19 cellular contexts compared by ENCODE assay signal in the genomic region with DNA sequence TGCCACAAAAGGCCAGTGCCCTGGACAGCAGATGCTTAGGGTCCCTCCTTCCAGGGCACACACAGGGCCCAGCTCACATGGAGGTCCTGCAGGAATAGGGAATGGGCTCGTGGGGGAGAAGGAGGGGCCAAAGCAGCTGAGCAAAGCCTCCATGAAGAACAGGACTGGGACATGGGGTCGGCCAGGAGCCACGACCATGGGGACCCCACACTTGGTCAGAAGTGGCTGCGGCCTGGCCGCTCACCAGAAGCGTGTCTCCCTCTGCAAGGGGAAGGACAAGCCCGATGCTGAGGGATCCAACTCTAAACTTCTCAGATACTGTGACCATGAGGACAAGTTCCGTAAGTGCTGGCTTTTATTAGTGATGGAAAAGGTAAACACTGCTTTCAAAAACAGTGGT. TPM values are rescaled to one million over a fixed set of nuclear protein-coding genes. Genes with fewer than 3 reads are reported as not detected.
"Had no signal": no experiment of that assay in that cellular context is flagged by ENCODE, and none has a peak within 500 bp of the region (broad histone marks: within the 10 kb centered on the region; RNA-seq: fewer than 3 reads in every experiment).

No MANE protein-coding gene starts in this region.

- H3K27me3 Mint-ChIP-seq: activated CD4-positive, alpha-beta T cell treated with anti-CD3 and anti-CD28 coated beads, Interleukin-2, amount 10 ng/mL, durations not matched to agents 7 days and 5 days; progenitor cell of endocrine pancreas; type B pancreatic cell had no signal

- H3K9me3 ChIP-seq: body of pancreas, spleen had no signal

- H3K36me3 ChIP-seq: spleen had no signal

- H3K9me3 Mint-ChIP-seq: activated CD4-positive, alpha-beta T cell treated with anti-CD3 and anti-CD28 coated beads, Interleukin-2, amount 10 ng/mL, durations not matched to agents 7 days and 5 days; activated naive CD4-positive, alpha-beta T cell treated with anti-CD3 and anti-CD28 coated beads for 36 hours; activated T-cell treated with anti-CD3 and anti-CD28 coated beads, Interleukin-2, amount 50 U/mL, for 4 hours; type B pancreatic cell had no signal

- H3K27ac Mint-ChIP-seq: activated CD4-positive, alpha-beta T cell treated with anti-CD3 and anti-CD28 coated beads, Interleukin-2, amount 10 ng/mL, durations not matched to agents 7 days and 5 days; activated CD8-positive, alpha-beta T cell treated with anti-CD3 and anti-CD28 coated beads, Interleukin-2, amount 10 ng/mL, durations not matched to agents 7 days and 5 days; activated naive CD4-positive, alpha-beta T cell treated with anti-CD3 and anti-CD28 coated beads for 36 hours; progenitor cell of endocrine pancreas; type B pancreatic cell had no signal

- H3K4me1 Mint-ChIP-seq: activated CD4-positive, alpha-beta T cell treated with anti-CD3 and anti-CD28 coated beads, Interleukin-2, amount 10 ng/mL, durations not matched to agents 7 days and 5 days had no signal

- DNase-seq: activated CD4-positive, alpha-beta T cell treated with anti-CD3 and anti-CD28 coated beads, Interleukin-2, amount 10 ng/mL, durations not matched to agents 7 days and 5 days; activated CD8-positive, alpha-beta T cell treated with anti-CD3 and anti-CD28 coated beads, Interleukin-2, amount 10 ng/mL, durations not matched to agents 7 days and 5 days; activated naive CD4-positive, alpha-beta T cell treated with anti-CD3 and anti-CD28 coated beads for 36 hours; activated T-cell treated with anti-CD3 and anti-CD28 coated beads, Interleukin-2, amount 50 U/mL, for 4 hours; body of pancreas; central memory CD4-positive, alpha-beta T cell; erythroblast; hippocampal formation; islet precursor cell; occipital lobe; spleen; stimulated activated CD4-positive, alpha-beta T cell treated with anti-CD3 and anti-CD28 coated beads, Interleukin-4, amount 100 ng/mL, for 4 hours; stimulated activated naive CD4-positive, alpha-beta T cell; T-helper 1 cell; T-helper 9 cell had no signal

- H3K4me3 Mint-ChIP-seq: activated CD4-positive, alpha-beta T cell treated with anti-CD3 and anti-CD28 coated beads, Interleukin-2, amount 10 ng/mL, durations not matched to agents 7 days and 5 days; activated CD8-positive, alpha-beta T cell treated with anti-CD3 and anti-CD28 coated beads, Interleukin-2, amount 10 ng/mL, durations not matched to agents 7 days and 5 days; activated naive CD4-positive, alpha-beta T cell treated with anti-CD3 and anti-CD28 coated beads for 36 hours; activated T-cell treated with anti-CD3 and anti-CD28 coated beads, Interleukin-2, amount 50 U/mL, for 4 hours; type B pancreatic cell had no signal

- H3K27me3 ChIP-seq: body of pancreas, spleen had no signal

- H3K36me3 Mint-ChIP-seq: type B pancreatic cell had no signal

- H3K27ac ChIP-seq: body of pancreas, spleen had no signal

- H3K4me3 ChIP-seq: body of pancreas, spleen had no signal

- ATAC-seq: activated CD8-positive, alpha-beta T cell treated with anti-CD3 and anti-CD28 coated beads, Interleukin-2, amount 10 ng/mL, durations not matched to agents 7 days and 5 days; activated T-cell treated with anti-CD3 and anti-CD28 coated beads, Interleukin-2, amount 50 U/mL, for 4 hours; body of pancreas; left lobe of liver had no signal

- H3K4me1 ChIP-seq: body of pancreas had no signal

RNA-seq across cellular contexts. Expression of a gene that starts 15.3 kb away (rescaled TPM):
- total RNA-seq: activated CD8-positive, alpha-beta T cell treated with anti-CD3 and anti-CD28 coated beads, Interleukin-2, amount 10 ng/mL, durations not matched to agents 7 days and 5 days; activated naive CD4-positive, alpha-beta T cell treated with anti-CD3 and anti-CD28 coated beads for 36 hours; occipital lobe had no signal
- polyA plus RNA-seq: neural cell had no signal
